ENCODE assay signal across 29 cellular contexts in the genomic region with DNA sequence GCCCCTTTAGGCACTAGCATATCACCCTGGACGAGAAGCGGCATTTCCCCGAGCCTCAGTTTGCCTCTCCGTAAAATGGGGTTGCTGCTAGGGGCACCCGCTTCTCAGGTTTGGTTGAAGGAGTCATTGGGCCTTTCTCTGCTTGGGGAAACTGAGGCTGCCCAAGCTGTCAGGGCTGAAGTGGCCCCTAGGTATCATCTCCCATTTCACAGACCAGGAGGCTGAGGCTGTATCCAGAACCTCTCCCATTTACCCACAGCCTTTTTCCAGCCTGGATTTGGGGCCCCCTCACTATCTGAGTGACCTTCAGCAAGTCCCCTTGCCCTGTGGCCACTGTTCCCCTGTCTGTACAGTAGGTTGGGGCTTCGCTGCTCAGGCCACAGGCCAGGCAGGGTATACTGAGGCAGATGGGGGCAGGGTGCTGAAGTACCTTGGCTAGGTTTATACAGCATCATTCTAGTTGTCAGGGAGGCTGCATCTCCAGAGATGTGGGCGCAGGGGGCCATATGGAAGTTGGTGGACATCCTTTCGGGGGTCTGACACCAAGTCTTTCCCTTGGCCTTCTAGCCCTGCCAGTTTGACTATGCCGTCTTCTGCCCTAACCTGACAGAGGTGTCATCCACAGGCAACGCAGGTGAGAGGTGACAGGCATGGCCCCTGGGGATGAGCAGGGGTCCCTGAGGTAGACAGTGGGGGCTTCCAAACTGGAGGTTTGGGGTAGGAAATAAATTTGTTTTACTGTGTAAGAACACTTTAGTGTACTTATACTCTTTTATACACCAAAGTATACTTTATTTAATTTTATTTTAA. TPM values are rescaled to one million over a fixed set of nuclear protein-coding genes. Genes with fewer than 3 reads are reported as not detected.
A peak's percentile ranks its signal among the peaks of the same experiment; 100 is the strongest.
DNase-seq lines count a peak whose midpoint lies in the region; ATAC-seq, FAIRE-seq and TF ChIP-seq lines count a peak whose summit lies in the region.
"Had no signal": no experiment of that assay in that cellular context is flagged by ENCODE, and none has a peak within 500 bp of the region (broad histone marks: within the 10 kb centered on the region; RNA-seq: fewer than 3 reads in every experiment).

No MANE protein-coding gene starts in this region.

- peaks cover 63% of the 10 kb centered on the region for H3K36me3 Mint-ChIP-seq in activated T-helper 2 cell treated with anti-CD3 and anti-CD28 coated beads, Interferon-gamma antibody, Interleukin-2, Interleukin-4, amounts not matched to agents 10 μg/mL and 5 μg/mL and 100 μg/mL, durations not matched to agents 14 hours and 24 hours and 36 hours (ENCODE audit: low read depth)

- in situ Hi-C loops in K562 (cut with MboI) (no loop called here), transverse colon (cut with MboI; ENCODE audit: low pct_ligation_motif_present in 1 of 4, low pct_unique_long_range_greater_than_20kb in 1 of 4, low sequenced_read_pairs in 3 of 4) (no loop called here)

- peaks cover 2% of the 10 kb centered on the region for H3K4me1 Mint-ChIP-seq in activated T-helper 2 cell treated with anti-CD3 and anti-CD28 coated beads, Interferon-gamma antibody, Interleukin-2, Interleukin-4, amounts not matched to agents 10 μg/mL and 5 μg/mL and 100 μg/mL, durations not matched to agents 14 hours and 24 hours and 36 hours (ENCODE audit: low read depth)

- CTCF ChIA-PET in K562 (lab: Yijun Ruan, JAX; ENCODE audit: low intra/inter-chr PET ratio): no interaction called here

- H3K9me3 ChIP-seq in left ventricle myocardium inferior (replicated peaks) (no peaks in the 10 kb centered on the region), heart right ventricle (no peaks in the 10 kb centered on the region), K562 (replicated peaks; ENCODE audit: control insufficient read depth, insufficient read depth, low read depth, low read length) (no peaks in the 10 kb centered on the region), right lobe of liver (no peaks in the 10 kb centered on the region), transverse colon (no peaks in the 10 kb centered on the region)
- H3K9me3 ChIP-seq: A549, body of pancreas, thyroid gland had no signal

- H3K4me1 ChIP-seq in left ventricle myocardium inferior: peaks cover 28% of the 10 kb centered on the region
- peaks cover 0 to 33% (median 9%) of the 10 kb centered on the region in 9 donors for H3K4me1 ChIP-seq in heart right ventricle
- H3K4me1 ChIP-seq in K562 (replicated peaks in 1 of 2; ENCODE audit: control insufficient read depth in 2 of 2, insufficient read depth in 2 of 2, low read length in 2 of 2): peaks cover 12 to 40% of the 10 kb centered on the region in 2 experiments
- peaks cover 0 to 14% (median 7%) of the 10 kb centered on the region in 4 donors for H3K4me1 ChIP-seq in right lobe of liver
- H3K4me1 ChIP-seq in transverse colon: peaks cover 5 to 11% (median 7%) of the 10 kb centered on the region in 4 donors
- H3K4me1 ChIP-seq: body of pancreas, thyroid gland had no signal

- WGBS in heart right ventricle, 2 donors: 95 to 97% methylated on average over 10 of the region's 10 CpGs
- 88% methylated on average over 10 of the region's 10 CpGs for WGBS in K562 (ENCODE audit: insufficient coverage, low coverage, missing lambda C conversion rate)
- WGBS in right lobe of liver (ENCODE audit: insufficient coverage, low coverage, low lambda C conversion rate, missing lambda C conversion rate): 84% methylated on average over 4 of the region's 10 CpGs
- 97% methylated on average over 10 of the region's 10 CpGs; no CpG with 5 or more reads in 1 of the 2 donors for WGBS in transverse colon (ENCODE audit: low coverage in 1 of 2), 2 donors

- H3K27me3 ChIP-seq in left ventricle myocardium inferior (ENCODE audit: low read depth) (no peaks in the 10 kb centered on the region), heart right ventricle (no peaks in the 10 kb centered on the region), K562 (ENCODE audit: control insufficient read depth in 2 of 2, insufficient read depth in 2 of 2, low read length in 2 of 2) (no peaks in the 10 kb centered on the region), right lobe of liver (no peaks in the 10 kb centered on the region), transverse colon (no peaks in the 10 kb centered on the region)
- H3K27me3 ChIP-seq: body of pancreas, thyroid gland had no signal

- H3K9ac ChIP-seq in K562 (ENCODE audit: insufficient read depth in 1 of 2, low read depth in 2 of 2, low read length in 2 of 2): peak overlapping the region in 1 of 2 experiments; percentile 70; a peak in 1 of 4 replicates

- peaks cover 3% of the 10 kb centered on the region; the same call in 1 of the 3 replicates for H3K79me2 ChIP-seq in K562 (ENCODE audit: control insufficient read depth, insufficient read depth, low read length)

- TF ChIP-seq RAD21 in K562 (CRISPR knock-in tag; conservative IDR thresholded peaks at IDR 0.05 in 1 of 2, IDR thresholded peaks at IDR 0.05 in 1 of 2): no peak

- TF ChIP-seq POLR2A in K562 (conservative IDR thresholded peaks at IDR 0.05): no peak
- TF ChIP-seq POLR2A in right lobe of liver (IDR thresholded peaks at IDR 0.05): no peak
- TF ChIP-seq POLR2A in transverse colon (IDR thresholded peaks at IDR 0.05): no peak

- H3K9me1 ChIP-seq in K562 (ENCODE audit: control insufficient read depth, insufficient read depth, low read length): peaks cover 2% of the 10 kb centered on the region

- no peak for ATAC-seq in heart right ventricle
- no peak for ATAC-seq in K562
- no peak for ATAC-seq in right lobe of liver
- no peak for ATAC-seq in activated CD4-positive, CD25-positive, alpha-beta regulatory T cell treated with anti-CD3 and anti-CD28 coated beads, Interleukin-2, amount 50 U/mL, for 24 hours
- ATAC-seq: activated CD8-positive, alpha-beta T cell treated with anti-CD3 and anti-CD28 coated beads for 36 hours; body of pancreas had no signal

- H3K27ac ChIP-seq in left ventricle myocardium inferior (replicated peaks) (peak overlapping the region; percentile 54), heart right ventricle (peak overlapping the region in 4 of 10 donors; percentile 19 to 50 (median 42)), K562 (ENCODE audit: extremely low read depth, low read depth, low read length) (no peak overlapping the region; the same call in 2 of the 3 replicates), right lobe of liver (peak overlapping the region in 1 of 3 donors; percentile 59), transverse colon (peak overlapping the region in 3 of 4 donors; percentile 45 to 54 (median 46))
- H3K27ac ChIP-seq: A549, body of pancreas, thyroid gland had no signal

- peak overlapping the region; percentile 57; the same call in 1 of the 2 replicates for H3K4me2 ChIP-seq in K562 (ENCODE audit: insufficient read depth, low read length)
- H3K4me2 ChIP-seq: A549 had no signal

- POLR2A ChIA-PET in K562 (lab: Yijun Ruan, JAX): interaction anchor here (1.0 to 1.8 kb wide), 4 partner anchors 8 to 22 kb away, joined by 3 to 6 read pairs (median 4); a partner anchor contains a TSS

- H3K27ac Mint-ChIP-seq in activated T-helper 2 cell treated with anti-CD3 and anti-CD28 coated beads, Interferon-gamma antibody, Interleukin-2, Interleukin-4, amounts not matched to agents 10 μg/mL and 5 μg/mL and 100 μg/mL, durations not matched to agents 14 hours and 24 hours and 36 hours: no peak overlapping the region
- H3K27ac Mint-ChIP-seq: activated CD8-positive, alpha-beta T cell treated with anti-CD3 and anti-CD28 coated beads for 36 hours; memory B cell; stimulated activated naive CD8-positive, alpha-beta T cell treated with anti-CD3 and anti-CD28 coated beads, Interleukin-15, Interleukin-2, amounts not matched to agents 100 ng/mL and 50 ng/mL, for 24 hours had no signal

- H4K20me1 ChIP-seq in K562 (replicated peaks; ENCODE audit: control insufficient read depth, insufficient read depth, low read length): peaks cover 7% of the 10 kb centered on the region

- intact Hi-C loops in left ventricle myocardium inferior (cut with micrococcal nuclease): no loop called here
- intact Hi-C loops in heart right ventricle (cut with DNase I): loop anchor here in 1 of 10 donors (5.0 kb wide), 1 partner anchor 62 kb away; no protein-coding TSS in a partner anchor
- intact Hi-C loops in K562 (cut with micrococcal nuclease): no loop called here
- intact Hi-C loops in right lobe of liver (cut with DNase I): loop anchor here in 1 of 2 donors (10.0 kb wide), 1 partner anchor 64 kb away; a partner anchor contains a TSS
- intact Hi-C loops in transverse colon (cut with DNase I; ENCODE audit: low total_unique reads): no loop called here
- intact Hi-C loops in activated T-helper 2 cell treated with anti-CD3 and anti-CD28 coated beads, Interferon-gamma antibody, Interleukin-2, Interleukin-4, amounts not matched to agents 10 μg/mL and 5 μg/mL and 100 μg/mL, durations not matched to agents 14 hours and 24 hours and 36 hours (cut with micrococcal nuclease): no loop called here

- TF ChIP-seq EP300 in K562 (IDR thresholded peaks at IDR 0.05; ENCODE audit: low read length) (no peak), transverse colon (IDR thresholded peaks at IDR 0.05; ENCODE audit: low read depth) (no peak)

- H3K9me3 Mint-ChIP-seq in activated T-helper 2 cell treated with anti-CD3 and anti-CD28 coated beads, Interferon-gamma antibody, Interleukin-2, Interleukin-4, amounts not matched to agents 10 μg/mL and 5 μg/mL and 100 μg/mL, durations not matched to agents 14 hours and 24 hours and 36 hours: no peaks in the 10 kb centered on the region
- H3K9me3 Mint-ChIP-seq: activated CD8-positive, alpha-beta T cell treated with anti-CD3 and anti-CD28 coated beads for 36 hours; CD8-positive, alpha-beta memory T cell; H9; immature natural killer cell; memory B cell; stimulated activated naive CD8-positive, alpha-beta T cell treated with anti-CD3 and anti-CD28 coated beads, Interleukin-15, Interleukin-2, amounts not matched to agents 100 ng/mL and 50 ng/mL, for 24 hours had no signal

- DNase-seq in left ventricle myocardium inferior: no peak
- DNase-seq in heart right ventricle: no peak
- no peak for DNase-seq in K562 (ENCODE audit: extremely low read depth in 1 of 4, low spot score in 3 of 4)
- no peak for DNase-seq in right lobe of liver
- DNase-seq in transverse colon: no peak
- no peak for DNase-seq in RPMI8226
- DNase-seq in activated T-helper 2 cell treated with anti-CD3 and anti-CD28 coated beads, Interferon-gamma antibody, Interleukin-2, Interleukin-4, amounts not matched to agents 10 μg/mL and 5 μg/mL and 100 μg/mL, durations not matched to agents 14 hours and 24 hours and 36 hours (ENCODE audit: low spot score): no peak
- DNase-seq: activated CD4-positive, CD25-positive, alpha-beta regulatory T cell treated with anti-CD3 and anti-CD28 coated beads, Interleukin-2, amount 50 U/mL, for 72 hours; activated CD8-positive, alpha-beta T cell treated with anti-CD3 and anti-CD28 coated beads for 36 hours; activated gamma-delta T cell treated with Interleukin-2 at 50 U/mL for 16 hours; CD8-positive, alpha-beta memory T cell; DMS 273 treated with DMSO at 0.1 percent for 48 hours; effector CD4-positive, alpha-beta T cell; EL; immature natural killer cell; IMR-90; NCI-H1092; NCI-H187; NCI-H524; nucleus accumbens; SIG-M5; thyroid gland had no signal

- no peaks in the 10 kb centered on the region for H3K27me3 Mint-ChIP-seq in activated T-helper 2 cell treated with anti-CD3 and anti-CD28 coated beads, Interferon-gamma antibody, Interleukin-2, Interleukin-4, amounts not matched to agents 10 μg/mL and 5 μg/mL and 100 μg/mL, durations not matched to agents 14 hours and 24 hours and 36 hours (ENCODE audit: low read depth)
- H3K27me3 Mint-ChIP-seq: activated CD8-positive, alpha-beta T cell treated with anti-CD3 and anti-CD28 coated beads for 36 hours; memory B cell; stimulated activated naive CD8-positive, alpha-beta T cell treated with anti-CD3 and anti-CD28 coated beads, Interleukin-15, Interleukin-2, amounts not matched to agents 100 ng/mL and 50 ng/mL, for 24 hours had no signal

- no peak overlapping the region for H3K4me3 ChIP-seq in left ventricle myocardium inferior
- H3K4me3 ChIP-seq in heart right ventricle: no peak overlapping the region
- H3K4me3 ChIP-seq in K562: no peak overlapping the region
- peak overlapping the region in 2 of 3 donors; percentile 38 to 39 for H3K4me3 ChIP-seq in right lobe of liver
- no peak overlapping the region for H3K4me3 ChIP-seq in transverse colon
- H3K4me3 ChIP-seq: A549, body of pancreas, thyroid gland had no signal

- BruUV-seq in K562 (replicated peaks; lab: Mats Ljungman, UMichigan): no TSS peak

- TF ChIP-seq CTCF in left ventricle myocardium inferior (IDR thresholded peaks at IDR 0.05; ENCODE audit: borderline replicate concordance) (no peak), heart right ventricle (IDR thresholded peaks at IDR 0.05) (no peak), K562 (IDR thresholded peaks at IDR 0.05 in 2 of 3, conservative IDR thresholded peaks at IDR 0.05 in 1 of 3; ENCODE audit: insufficient read depth in 2 of 3, low read depth in 1 of 3, low read length in 3 of 3) (no peak), right lobe of liver (IDR thresholded peaks at IDR 0.05) (no peak), transverse colon (IDR thresholded peaks at IDR 0.05) (no peak)

- H2AFZ ChIP-seq in K562 (ENCODE audit: low read depth, low read length): no peak overlapping the region

- no peak overlapping the region for H3K4me3 Mint-ChIP-seq in activated T-helper 2 cell treated with anti-CD3 and anti-CD28 coated beads, Interferon-gamma antibody, Interleukin-2, Interleukin-4, amounts not matched to agents 10 μg/mL and 5 μg/mL and 100 μg/mL, durations not matched to agents 14 hours and 24 hours and 36 hours (ENCODE audit: low read depth)
- H3K4me3 Mint-ChIP-seq: activated CD8-positive, alpha-beta T cell treated with anti-CD3 and anti-CD28 coated beads for 36 hours; CD8-positive, alpha-beta memory T cell; immature natural killer cell; memory B cell; stimulated activated naive CD8-positive, alpha-beta T cell treated with anti-CD3 and anti-CD28 coated beads, Interleukin-15, Interleukin-2, amounts not matched to agents 100 ng/mL and 50 ng/mL, for 24 hours had no signal

- peaks cover 66% of the 10 kb centered on the region for H3K36me3 ChIP-seq in left ventricle myocardium inferior
- H3K36me3 ChIP-seq in heart right ventricle: peaks cover 0 to 97% (median 50%) of the 10 kb centered on the region in 9 donors
- peaks cover 86% of the 10 kb centered on the region for H3K36me3 ChIP-seq in K562 (ENCODE audit: control insufficient read depth, insufficient read depth, low read length)
- H3K36me3 ChIP-seq in right lobe of liver: peaks cover 0 to 89% (median 29%) of the 10 kb centered on the region in 4 donors
- H3K36me3 ChIP-seq in transverse colon: peaks cover 0 to 20% (median 4%) of the 10 kb centered on the region in 4 donors

- FAIRE-seq in K562 (lab: Jason Lieb, UNC): no peak
- FAIRE-seq: A549 had no signal

RNA-seq across cellular contexts. Expression of a gene that starts 7.9 kb away (rescaled TPM):
- total RNA-seq in left ventricle myocardium inferior (38.0 TPM), heart right ventricle (10 to 100 TPM; 40.2 to 58.5 (median 46.5) TPM), K562 (2014; rRNA removed) (77.1 and 91.1 TPM in 2 replicates), K562 (2014; rRNA removed; fragmentation: Illumina TruSeq; extraction: Trizol) (19.7 and 32.6 TPM in 2 replicates), K562 (2015; rRNA removed; fragmentation: Illumina TruSeq; extraction: Trizol) (52.9 and 54.0 TPM in 2 replicates), K562 (2021) (85.1 and 90.2 TPM in 2 replicates), right lobe of liver (10 to 100 TPM; 44.3 to 68.5 (median 56.9) TPM), transverse colon (100 to 1,000 TPM in 1 of 4 donors, 10 to 100 TPM in 3; 31.4 to 144 (median 74.8) TPM)
- polyA plus RNA-seq in heart right ventricle (10 to 100 TPM; 40.7 to 45.5 TPM), K562 (2011; rRNA removed) (59.2 and 65.5 TPM in 2 replicates), K562 (2014; fragmentation: Illumina TruSeq; extraction: Trizol) (86.4 and 87.8 TPM in 2 replicates), K562 (2014; fragmentation: Nextera tagmentation; extraction: Ambion mirVana) (1 to 10 TPM in 1 of 2 experiments, under 1 TPM in 1; 0.84 to 2.0 TPM), K562 (2014; rRNA removed) (61.4 and 63.1 TPM in 2 replicates)
- 82.8 and 192 TPM in 2 replicates for total RNA-seq in K562 (2011; cell fraction: chromatin; rRNA removed; ENCODE audit: low replicate concordance)
- 117 and 131 TPM in 2 replicates for total RNA-seq in K562 (2011; cell fraction: nucleolus; rRNA removed)
- total RNA-seq in K562 (2011; cell fraction: nucleoplasm; rRNA removed): 76.6 and 93.6 TPM in 2 replicates
- polyA plus RNA-seq in K562 (2011; cell fraction: cytosol; rRNA removed): 77.6 and 147 TPM in 2 replicates
- 83.8 and 119 TPM in 2 replicates for polyA plus RNA-seq in K562 (2011; cell fraction: nucleus; rRNA removed)
- polyA plus RNA-seq in K562 (2012): 59.3 and 62.8 TPM in 2 replicates
- polyA minus RNA-seq in K562 (2011; rRNA and poly(A)+ RNA removed): 31.3 and 52.3 TPM in 2 replicates
- polyA minus RNA-seq in K562 (2011; cell fraction: cytosol; rRNA and poly(A)+ RNA removed): 47.3 and 50.9 TPM in 2 replicates
- polyA minus RNA-seq in K562 (2011; cell fraction: nucleus; rRNA and poly(A)+ RNA removed): 28.5 and 31.4 TPM in 2 replicates
- total RNA-seq in activated T-helper 2 cell treated with anti-CD3 and anti-CD28 coated beads, Interferon-gamma antibody, Interleukin-2, Interleukin-4, amounts not matched to agents 10 μg/mL and 5 μg/mL and 100 μg/mL, durations not matched to agents 14 hours and 24 hours and 36 hours: 116 and 137 TPM in 2 replicates

RNA-seq across cellular contexts. Expression of a gene that starts 24.7 kb away (rescaled TPM):
- total RNA-seq in left ventricle myocardium inferior (46.4 TPM), heart right ventricle (10 to 100 TPM; 30.9 to 59.0 (median 44.1) TPM), K562 (2014; rRNA removed) (33.0 and 36.7 TPM in 2 replicates), K562 (2014; rRNA removed; fragmentation: Illumina TruSeq; extraction: Trizol) (27.5 and 27.9 TPM in 2 replicates), K562 (2015; rRNA removed; fragmentation: Illumina TruSeq; extraction: Trizol) (28.1 and 29.8 TPM in 2 replicates), K562 (2021) (75.2 and 78.6 TPM in 2 replicates), right lobe of liver (100 to 1,000 TPM in 1 of 6 experiments, 10 to 100 TPM in 5; 49.4 to 107 (median 54.5) TPM), transverse colon (10 to 100 TPM; 32.6 to 78.9 (median 49.3) TPM)
- polyA plus RNA-seq in heart right ventricle (10 to 100 TPM; 32.5 to 47.7 TPM), K562 (2011; rRNA removed) (44.6 and 51.9 TPM in 2 replicates), K562 (2014; fragmentation: Illumina TruSeq; extraction: Trizol) (54.1 and 60.5 TPM in 2 replicates), K562 (2014; fragmentation: Nextera tagmentation; extraction: Ambion mirVana) (1 to 10 TPM; 4.2 to 5.0 TPM), K562 (2014; rRNA removed) (34.7 and 42.6 TPM in 2 replicates)
- 56.0 and 127 TPM in 2 replicates for total RNA-seq in K562 (2011; cell fraction: chromatin; rRNA removed; ENCODE audit: low replicate concordance)
- total RNA-seq in K562 (2011; cell fraction: nucleolus; rRNA removed): 76.7 and 85.9 TPM in 2 replicates
- total RNA-seq in K562 (2011; cell fraction: nucleoplasm; rRNA removed): 52.5 and 57.5 TPM in 2 replicates
- polyA plus RNA-seq in K562 (2011; cell fraction: cytosol; rRNA removed): 44.4 and 58.1 TPM in 2 replicates
- 121 and 155 TPM in 2 replicates for polyA plus RNA-seq in K562 (2011; cell fraction: nucleus; rRNA removed)
- 52.1 and 60.8 TPM in 2 replicates for polyA plus RNA-seq in K562 (2012)
- 45.5 and 76.0 TPM in 2 replicates for polyA minus RNA-seq in K562 (2011; rRNA and poly(A)+ RNA removed)
- polyA minus RNA-seq in K562 (2011; cell fraction: cytosol; rRNA and poly(A)+ RNA removed): 25.9 and 42.3 TPM in 2 replicates
- polyA minus RNA-seq in K562 (2011; cell fraction: nucleus; rRNA and poly(A)+ RNA removed): 31.0 and 33.8 TPM in 2 replicates
- total RNA-seq in activated T-helper 2 cell treated with anti-CD3 and anti-CD28 coated beads, Interferon-gamma antibody, Interleukin-2, Interleukin-4, amounts not matched to agents 10 μg/mL and 5 μg/mL and 100 μg/mL, durations not matched to agents 14 hours and 24 hours and 36 hours: 98.1 and 99.8 TPM in 2 replicates

RNA-seq across cellular contexts. Expression of a gene that starts 32.1 kb away (rescaled TPM):
- total RNA-seq in left ventricle myocardium inferior (18.2 TPM), heart right ventricle (10 to 100 TPM; 10.9 to 26.0 (median 17.7) TPM), K562 (2014; rRNA removed) (0.29 and 1.2 TPM in 2 replicates), K562 (2014; rRNA removed; fragmentation: Illumina TruSeq; extraction: Trizol) (0.11 and 0.19 TPM in 2 replicates), K562 (2015; rRNA removed; fragmentation: Illumina TruSeq; extraction: Trizol) (0.29 and 0.34 TPM in 2 replicates), K562 (2021) (0.83 and 0.89 TPM in 2 replicates), right lobe of liver (1 to 10 TPM; 1.7 to 5.6 (median 2.7) TPM), transverse colon (10 to 100 TPM in 1 of 4 donors, 1 to 10 TPM in 3; 2.6 to 10.1 (median 3.9) TPM)
- polyA plus RNA-seq in heart right ventricle (10 to 100 TPM; 30.1 to 36.7 TPM), K562 (2011; rRNA removed) (0.22 and 1.3 TPM in 2 replicates), K562 (2014; fragmentation: Illumina TruSeq; extraction: Trizol) (0.19 and 0.29 TPM in 2 replicates), K562 (2014; fragmentation: Nextera tagmentation; extraction: Ambion mirVana) (under 1 TPM in 1 of 2 experiments, not detected in 1; 0.03 TPM), K562 (2014; rRNA removed) (0.21 and 0.38 TPM in 2 replicates)
- total RNA-seq in K562 (2011; cell fraction: chromatin; rRNA removed; ENCODE audit: low replicate concordance): 0.77 and 4.1 TPM in 2 replicates
- 0.92 and 1.2 TPM in 2 replicates for total RNA-seq in K562 (2011; cell fraction: nucleolus; rRNA removed)
- 0.88 and 1.3 TPM in 2 replicates for total RNA-seq in K562 (2011; cell fraction: nucleoplasm; rRNA removed)
- polyA plus RNA-seq in K562 (2011; cell fraction: cytosol; rRNA removed): 0.86 and 1.3 TPM in 2 replicates
- polyA plus RNA-seq in K562 (2011; cell fraction: nucleus; rRNA removed): 1.5 TPM in 2 replicates
- 1.2 and 2.2 TPM in 2 replicates for polyA plus RNA-seq in K562 (2012)
- 0.42 and 0.46 TPM in 2 replicates for polyA minus RNA-seq in K562 (2011; rRNA and poly(A)+ RNA removed)
- polyA minus RNA-seq in K562 (2011; cell fraction: cytosol; rRNA and poly(A)+ RNA removed): 2.4 TPM in 1 of 2 replicates, not detected in the other
- polyA minus RNA-seq in K562 (2011; cell fraction: nucleus; rRNA and poly(A)+ RNA removed): 0.94 and 1.00 TPM in 2 replicates
- total RNA-seq in activated T-helper 2 cell treated with anti-CD3 and anti-CD28 coated beads, Interferon-gamma antibody, Interleukin-2, Interleukin-4, amounts not matched to agents 10 μg/mL and 5 μg/mL and 100 μg/mL, durations not matched to agents 14 hours and 24 hours and 36 hours: 23.6 and 25.1 TPM in 2 replicates
- total RNA-seq: epithelial cell of proximal tubule had no signal

RNA-seq across cellular contexts. Expression of a gene that starts 43.9 kb away (rescaled TPM):
- 139 TPM for total RNA-seq in left ventricle myocardium inferior
- total RNA-seq in heart right ventricle: 100 to 1,000 TPM in 8 of 10 donors, 10 to 100 TPM in 2; 76.8 to 263 (median 137) TPM
- 100 to 1,000 TPM; 199 to 310 TPM for polyA plus RNA-seq in heart right ventricle
- total RNA-seq in K562 (2011; cell fraction: chromatin; rRNA removed; ENCODE audit: low replicate concordance): 0.51 and 0.69 TPM in 2 replicates
- 0.50 and 1.1 TPM in 2 replicates for total RNA-seq in K562 (2011; cell fraction: nucleolus; rRNA removed)
- not detected in 2 replicates for total RNA-seq in K562 (2011; cell fraction: nucleoplasm; rRNA removed)
- total RNA-seq in K562 (2014; rRNA removed): 0.16 and 0.23 TPM in 2 replicates
- 0.07 TPM in 1 of 2 replicates, not detected in the other for total RNA-seq in K562 (2014; rRNA removed; fragmentation: Illumina TruSeq; extraction: Trizol)
- 0.04 TPM in 1 of 2 replicates, not detected in the other for total RNA-seq in K562 (2015; rRNA removed; fragmentation: Illumina TruSeq; extraction: Trizol)
- total RNA-seq in K562 (2021): 0.40 and 0.51 TPM in 2 replicates
- polyA plus RNA-seq in K562 (2011; rRNA removed): 0.14 and 0.27 TPM in 2 replicates
- polyA plus RNA-seq in K562 (2011; cell fraction: cytosol; rRNA removed): 0.19 TPM in 2 replicates
- 0.21 and 0.33 TPM in 2 replicates for polyA plus RNA-seq in K562 (2011; cell fraction: nucleus; rRNA removed)
- polyA plus RNA-seq in K562 (2012): 0.73 and 1.6 TPM in 2 replicates
- 0.24 and 0.28 TPM in 2 replicates for polyA plus RNA-seq in K562 (2014; fragmentation: Illumina TruSeq; extraction: Trizol)
- polyA plus RNA-seq in K562 (2014; fragmentation: Nextera tagmentation; extraction: Ambion mirVana): under 1 TPM in 1 of 2 experiments, not detected in 1; 0.13 TPM
- polyA plus RNA-seq in K562 (2014; rRNA removed): 0.13 TPM in 1 of 2 replicates, not detected in the other
- 0.06 TPM in 1 of 2 replicates, not detected in the other for polyA minus RNA-seq in K562 (2011; rRNA and poly(A)+ RNA removed)
- 0.64 TPM in 1 of 2 replicates, not detected in the other for polyA minus RNA-seq in K562 (2011; cell fraction: cytosol; rRNA and poly(A)+ RNA removed)
- polyA minus RNA-seq in K562 (2011; cell fraction: nucleus; rRNA and poly(A)+ RNA removed): not detected in 2 replicates
- total RNA-seq in right lobe of liver: 10 to 100 TPM; 27.4 to 90.1 (median 54.1) TPM
- 10 to 100 TPM; 10.6 to 23.9 (median 17.0) TPM for total RNA-seq in transverse colon
- 27.5 and 28.1 TPM in 2 replicates for total RNA-seq in activated T-helper 2 cell treated with anti-CD3 and anti-CD28 coated beads, Interferon-gamma antibody, Interleukin-2, Interleukin-4, amounts not matched to agents 10 μg/mL and 5 μg/mL and 100 μg/mL, durations not matched to agents 14 hours and 24 hours and 36 hours

Comparison
In these comparisons a context has a peak if more than half of its experiments do, and no peak if none do; other contexts are left out.
1. H3K4me3 ChIP-seq: peak in right lobe of liver (2 of 3); none in left ventricle myocardium inferior (single experiment), heart right ventricle (0 of 10), K562 (single experiment) and transverse colon (0 of 4).